8 cellular contexts compared by ENCODE assay signal in genomic region chr6:107488174-107488874, GRCh38. TPM values are rescaled to one million over a fixed set of nuclear protein-coding genes. Genes with fewer than 3 reads are reported as not detected.
DNase-seq lines count a peak whose midpoint lies in the region; ATAC-seq and TF ChIP-seq lines count a peak whose summit lies in the region.

No MANE protein-coding gene starts in this region.

- no peaks in the 10 kb centered on the region for H3K27me3 ChIP-seq in BE2C
- H3K27me3 ChIP-seq in dorsolateral prefrontal cortex, result no peaks in the 10 kb centered on the region

- no peak for DNase-seq in BE2C
- DNase-seq in dorsolateral prefrontal cortex, result peak in 1 of 10 donors; percentile 41
- DNase-seq in natural killer cell treated with Interleukin-12 subunit alpha and Interleukin-12 subunit beta and Interleukin-15 and Interleukin-18, amount 100 ng/mL, for 72 hours (ENCODE audit: low spot score), result no peak
- DNase-seq in GM19238 (ENCODE audit: insufficient read length, low spot score), result no peak
- no peak for DNase-seq in stimulated activated naive CD4-positive, alpha-beta T cell treated with Interleukin-2 at 50 U/mL for 16 hours (lab: John Stamatoyannopoulos, UW)
- DNase-seq in cerebellum (ENCODE audit: low spot score), result no peak
- no peak for DNase-seq in RKO (ENCODE audit: low spot score)

- H3K9me3 ChIP-seq in BE2C, result no peaks in the 10 kb centered on the region

- H3K27ac ChIP-seq in dorsolateral prefrontal cortex, result peak overlapping the region in 52 of 59 donors; percentile 34 to 98 (median 90)

- no peak for ATAC-seq in natural killer cell treated with Interleukin-12 subunit alpha and Interleukin-12 subunit beta and Interleukin-15 and Interleukin-18, amount 100 ng/mL, for 72 hours

- H3K36me3 ChIP-seq in BE2C, result no peaks in the 10 kb centered on the region

- TF ChIP-seq CTCF in BE2C (IDR thresholded peaks at IDR 0.05; ENCODE audit: low read depth, low read length) (no peak), dorsolateral prefrontal cortex (IDR thresholded peaks at IDR 0.05 in 54 of 56, conservative IDR thresholded peaks at IDR 0.05 in 2 of 56; ENCODE audit: low read depth in 1 of 56, partially characterized antibody in 56 of 56) (peak in 2 of 56 donors; percentile 6 to 14)

- peaks cover 0 to 2% (median 0%) of the 10 kb centered on the region in 3 donors for H3K9me3 Mint-ChIP-seq in IgD-negative memory B cell
- H3K9me3 Mint-ChIP-seq in natural killer cell treated with Interleukin-12 subunit alpha and Interleukin-12 subunit beta and Interleukin-15 and Interleukin-18, amount 100 ng/mL, for 72 hours, result no peaks in the 10 kb centered on the region

- H3K27me3 Mint-ChIP-seq in IgD-negative memory B cell, result peaks cover 30% of the 10 kb centered on the region
- peaks cover 36 to 39% of the 10 kb centered on the region in 2 donors for H3K27me3 Mint-ChIP-seq in natural killer cell treated with Interleukin-12 subunit alpha and Interleukin-12 subunit beta and Interleukin-15 and Interleukin-18, amount 100 ng/mL, for 72 hours

- peaks cover 4 to 12% (median 10%) of the 10 kb centered on the region in 3 donors for H3K4me1 Mint-ChIP-seq in IgD-negative memory B cell
- H3K4me1 Mint-ChIP-seq in natural killer cell treated with Interleukin-12 subunit alpha and Interleukin-12 subunit beta and Interleukin-15 and Interleukin-18, amount 100 ng/mL, for 72 hours (ENCODE audit: low read depth in 2 of 2), result peaks cover 14 to 16% of the 10 kb centered on the region in 2 donors

- H3K4me1 ChIP-seq in BE2C, result peaks cover 8% of the 10 kb centered on the region

- H3K4me3 ChIP-seq in BE2C (ENCODE audit: low read depth, low read length) (peak overlapping the region; percentile 85), dorsolateral prefrontal cortex (peak overlapping the region; percentile 61 to 96 (median 84))

- no peaks in the 10 kb centered on the region for H3K36me3 Mint-ChIP-seq in IgD-negative memory B cell
- H3K36me3 Mint-ChIP-seq in natural killer cell treated with Interleukin-12 subunit alpha and Interleukin-12 subunit beta and Interleukin-15 and Interleukin-18, amount 100 ng/mL, for 72 hours, result peaks cover 6% of the 10 kb centered on the region

- peak overlapping the region; percentile 84 to 98 (median 88) for H3K4me3 Mint-ChIP-seq in IgD-negative memory B cell
- H3K4me3 Mint-ChIP-seq in natural killer cell treated with Interleukin-12 subunit alpha and Interleukin-12 subunit beta and Interleukin-15 and Interleukin-18, amount 100 ng/mL, for 72 hours, result peak overlapping the region; percentile 91

- intact Hi-C loops in dorsolateral prefrontal cortex (cut with DNase I), result loop anchor here in 1 of 2 donors (2.0 to 10.0 kb wide), 3 partner anchors 30 to 374 kb away; partner anchors contain the start of genes BEND3 and PDSS2

- H3K27ac Mint-ChIP-seq in IgD-negative memory B cell, result peak overlapping the region in 2 of 3 donors; percentile 6 to 77
- H3K27ac Mint-ChIP-seq in natural killer cell treated with Interleukin-12 subunit alpha and Interleukin-12 subunit beta and Interleukin-15 and Interleukin-18, amount 100 ng/mL, for 72 hours, result no peak overlapping the region

RNA-seq across cellular contexts. Expression of gene SOBP, which starts 1.6 kb away (rescaled TPM):
- 28.5 TPM for polyA plus RNA-seq in BE2C (2012; ENCODE audit: insufficient read depth, insufficient read length, low read depth)
- 1.0 TPM for polyA plus RNA-seq in IgD-negative memory B cell
- 10 to 100 TPM; 39.8 to 78.2 (median 56.6) TPM for total RNA-seq in dorsolateral prefrontal cortex
- total RNA-seq in natural killer cell treated with Interleukin-12 subunit alpha and Interleukin-12 subunit beta and Interleukin-15 and Interleukin-18, amount 100 ng/mL, for 72 hours, result under 1 TPM; 0.05 to 0.84 TPM
- 30.9 TPM for total RNA-seq in cerebellum

RNA-seq across cellular contexts. Expression of gene PDSS2, which starts 29.0 kb away (rescaled TPM):
- 6.7 TPM for polyA plus RNA-seq in BE2C (2012; ENCODE audit: insufficient read depth, insufficient read length, low read depth)
- 15.7 TPM for polyA plus RNA-seq in IgD-negative memory B cell
- total RNA-seq in dorsolateral prefrontal cortex (10 to 100 TPM in 49 of 120 experiments, 1 to 10 TPM in 71; 6.3 to 14.5 (median 9.7) TPM), cerebellum (9.3 TPM)
- total RNA-seq in natural killer cell treated with Interleukin-12 subunit alpha and Interleukin-12 subunit beta and Interleukin-15 and Interleukin-18, amount 100 ng/mL, for 72 hours, result 10 to 100 TPM; 12.2 to 16.2 TPM

Comparison
In these comparisons a context has a peak if more than half of its experiments do, and no peak if none do; other contexts are left out.
1. H3K27ac Mint-ChIP-seq: peak in IgD-negative memory B cell (2 of 3); none in natural killer cell treated with Interleukin-12 subunit alpha and Interleukin-12 subunit beta and Interleukin-15 and Interleukin-18, amount 100 ng/mL, for 72 hours (0 of 2).
2. RNA of gene SOBP, which starts 1.6 kb away (total RNA-seq): 39.8 to 78.2 TPM in dorsolateral prefrontal cortex and 30.9 TPM in cerebellum (single experiment); 0.05 to 0.84 TPM in natural killer cell treated with Interleukin-12 subunit alpha and Interleukin-12 subunit beta and Interleukin-15 and Interleukin-18, amount 100 ng/mL, for 72 hours; every median in the first group is over 10 times any median in the second.